In the genomic region with DNA sequence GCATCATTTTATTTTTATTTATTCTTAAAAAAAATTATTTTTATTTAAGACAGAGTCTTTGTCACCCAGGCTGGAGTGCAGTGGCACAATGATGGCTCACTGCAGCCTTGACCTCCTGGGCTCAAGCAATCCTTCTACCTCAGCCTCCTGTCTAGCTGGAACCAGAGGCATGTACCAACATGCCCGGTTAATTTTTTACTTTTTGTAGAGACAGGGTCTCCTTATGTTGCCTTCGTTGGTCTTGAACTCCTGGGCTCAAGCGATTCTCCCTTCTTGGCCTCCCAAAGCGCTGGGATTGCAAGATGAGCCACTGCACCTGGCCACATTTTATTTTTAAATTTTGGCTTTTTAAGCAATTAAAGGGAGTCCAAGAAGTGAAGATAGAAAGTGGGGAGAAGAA, we compare ENCODE assay signal across 1 cellular context.
TF ChIP-seq lines count a peak whose summit lies in the region.

No MANE protein-coding gene starts in this region.

TF ChIP-seq in HepG2, 621 proteins besides CTCF, POLR2A, EP300 and RAD21 (continues in another document):
- TF ChIP-seq AHR (CRISPR knock-in tag; IDR thresholded peaks at IDR 0.05), result no peak
- TF ChIP-seq PCBP2 (optimal IDR thresholded peaks at IDR 0.05; ENCODE audit: low read depth, low read length, poor library complexity, severe bottlenecking), result no peak
- TF ChIP-seq FOXA3 (CRISPR knock-in tag; IDR thresholded peaks at IDR 0.05), result no peak
- TF ChIP-seq MAFK (conservative IDR thresholded peaks at IDR 0.05 in 1 of 2, IDR thresholded peaks at IDR 0.05 in 1 of 2; ENCODE audit: low read length in 2 of 2), result no peak
- TF ChIP-seq RFX3 (CRISPR knock-in tag; IDR thresholded peaks at IDR 0.05), result no peak
- TF ChIP-seq TAF15 (IDR thresholded peaks at IDR 0.05; ENCODE audit: low read depth, low read length, poor library complexity, severe bottlenecking), result no peak
- TF ChIP-seq, protein P1, sequence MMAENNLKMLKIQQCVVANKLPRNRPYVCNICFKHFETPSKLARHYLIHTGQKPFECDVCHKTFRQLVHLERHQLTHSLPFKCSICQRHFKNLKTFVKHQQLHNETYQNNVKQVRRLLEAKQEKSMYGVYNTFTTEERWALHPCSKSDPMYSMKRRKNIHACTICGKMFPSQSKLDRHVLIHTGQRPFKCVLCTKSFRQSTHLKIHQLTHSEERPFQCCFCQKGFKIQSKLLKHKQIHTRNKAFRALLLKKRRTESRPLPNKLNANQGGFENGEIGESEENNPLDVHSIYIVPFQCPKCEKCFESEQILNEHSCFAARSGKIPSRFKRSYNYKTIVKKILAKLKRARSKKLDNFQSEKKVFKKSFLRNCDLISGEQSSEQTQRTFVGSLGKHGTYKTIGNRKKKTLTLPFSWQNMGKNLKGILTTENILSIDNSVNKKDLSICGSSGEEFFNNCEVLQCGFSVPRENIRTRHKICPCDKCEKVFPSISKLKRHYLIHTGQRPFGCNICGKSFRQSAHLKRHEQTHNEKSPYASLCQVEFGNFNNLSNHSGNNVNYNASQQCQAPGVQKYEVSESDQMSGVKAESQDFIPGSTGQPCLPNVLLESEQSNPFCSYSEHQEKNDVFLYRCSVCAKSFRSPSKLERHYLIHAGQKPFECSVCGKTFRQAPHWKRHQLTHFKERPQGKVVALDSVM (CRISPR knock-in tag; IDR thresholded peaks at IDR 0.05), result peak; percentile 98
- TF ChIP-seq ZNF543 (CRISPR knock-in tag; IDR thresholded peaks at IDR 0.05), result no peak
- TF ChIP-seq ZSCAN30 (CRISPR knock-in tag; IDR thresholded peaks at IDR 0.05), result no peak
- TF ChIP-seq HNF1A (IDR thresholded peaks at IDR 0.05; ENCODE audit: low read depth), result peak; percentile 57
- peak; percentile 84 for TF ChIP-seq HNF1A (CRISPR knock-in tag; IDR thresholded peaks at IDR 0.05; ENCODE audit: borderline replicate concordance)
- no peak for TF ChIP-seq ZNF280D (CRISPR knock-in tag; IDR thresholded peaks at IDR 0.05)
- no peak for TF ChIP-seq ATF7 (IDR thresholded peaks at IDR 0.05)
- no peak for TF ChIP-seq ATF7 (CRISPR knock-in tag; IDR thresholded peaks at IDR 0.05)
- TF ChIP-seq GLMP (CRISPR knock-in tag; IDR thresholded peaks at IDR 0.05; ENCODE audit: borderline replicate concordance), result no peak
- TF ChIP-seq, protein P2, sequence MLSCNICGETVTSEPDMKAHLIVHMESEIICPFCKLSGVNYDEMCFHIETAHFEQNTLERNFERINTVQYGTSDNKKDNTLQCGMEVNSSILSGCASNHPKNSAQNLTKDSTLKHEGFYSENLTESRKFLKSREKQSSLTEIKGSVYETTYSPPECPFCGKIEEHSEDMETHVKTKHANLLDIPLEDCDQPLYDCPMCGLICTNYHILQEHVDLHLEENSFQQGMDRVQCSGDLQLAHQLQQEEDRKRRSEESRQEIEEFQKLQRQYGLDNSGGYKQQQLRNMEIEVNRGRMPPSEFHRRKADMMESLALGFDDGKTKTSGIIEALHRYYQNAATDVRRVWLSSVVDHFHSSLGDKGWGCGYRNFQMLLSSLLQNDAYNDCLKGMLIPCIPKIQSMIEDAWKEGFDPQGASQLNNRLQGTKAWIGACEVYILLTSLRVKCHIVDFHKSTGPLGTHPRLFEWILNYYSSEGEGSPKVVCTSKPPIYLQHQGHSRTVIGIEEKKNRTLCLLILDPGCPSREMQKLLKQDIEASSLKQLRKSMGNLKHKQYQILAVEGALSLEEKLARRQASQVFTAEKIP (CRISPR knock-in tag; IDR thresholded peaks at IDR 0.05; ENCODE audit: borderline replicate concordance), result no peak
- no peak for TF ChIP-seq ARID4A (CRISPR knock-in tag; IDR thresholded peaks at IDR 0.05; ENCODE audit: borderline replicate concordance)
- TF ChIP-seq, protein P3, sequence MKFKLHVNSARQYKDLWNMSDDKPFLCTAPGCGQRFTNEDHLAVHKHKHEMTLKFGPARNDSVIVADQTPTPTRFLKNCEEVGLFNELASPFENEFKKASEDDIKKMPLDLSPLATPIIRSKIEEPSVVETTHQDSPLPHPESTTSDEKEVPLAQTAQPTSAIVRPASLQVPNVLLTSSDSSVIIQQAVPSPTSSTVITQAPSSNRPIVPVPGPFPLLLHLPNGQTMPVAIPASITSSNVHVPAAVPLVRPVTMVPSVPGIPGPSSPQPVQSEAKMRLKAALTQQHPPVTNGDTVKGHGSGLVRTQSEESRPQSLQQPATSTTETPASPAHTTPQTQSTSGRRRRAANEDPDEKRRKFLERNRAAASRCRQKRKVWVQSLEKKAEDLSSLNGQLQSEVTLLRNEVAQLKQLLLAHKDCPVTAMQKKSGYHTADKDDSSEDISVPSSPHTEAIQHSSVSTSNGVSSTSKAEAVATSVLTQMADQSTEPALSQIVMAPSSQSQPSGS (CRISPR knock-in tag; IDR thresholded peaks at IDR 0.05), result 0 out of 2 replicates have a peak, but pooled peaks have one; percentile 21
- TF ChIP-seq ZNF776 (CRISPR knock-in tag; IDR thresholded peaks at IDR 0.05), result no peak
- peak; percentile 43; the same call in 1 of the 2 replicates for TF ChIP-seq ZNF331 (CRISPR knock-in tag; IDR thresholded peaks at IDR 0.05)
- 0 out of 2 replicates have a peak, but pooled peaks have one; percentile 31 for TF ChIP-seq YEATS4 (CRISPR knock-in tag; IDR thresholded peaks at IDR 0.05; ENCODE audit: borderline replicate concordance)
- TF ChIP-seq THAP11 (CRISPR knock-in tag; IDR thresholded peaks at IDR 0.05), result peak; percentile 32; the same call in 1 of the 2 replicates
- TF ChIP-seq, protein P4, sequence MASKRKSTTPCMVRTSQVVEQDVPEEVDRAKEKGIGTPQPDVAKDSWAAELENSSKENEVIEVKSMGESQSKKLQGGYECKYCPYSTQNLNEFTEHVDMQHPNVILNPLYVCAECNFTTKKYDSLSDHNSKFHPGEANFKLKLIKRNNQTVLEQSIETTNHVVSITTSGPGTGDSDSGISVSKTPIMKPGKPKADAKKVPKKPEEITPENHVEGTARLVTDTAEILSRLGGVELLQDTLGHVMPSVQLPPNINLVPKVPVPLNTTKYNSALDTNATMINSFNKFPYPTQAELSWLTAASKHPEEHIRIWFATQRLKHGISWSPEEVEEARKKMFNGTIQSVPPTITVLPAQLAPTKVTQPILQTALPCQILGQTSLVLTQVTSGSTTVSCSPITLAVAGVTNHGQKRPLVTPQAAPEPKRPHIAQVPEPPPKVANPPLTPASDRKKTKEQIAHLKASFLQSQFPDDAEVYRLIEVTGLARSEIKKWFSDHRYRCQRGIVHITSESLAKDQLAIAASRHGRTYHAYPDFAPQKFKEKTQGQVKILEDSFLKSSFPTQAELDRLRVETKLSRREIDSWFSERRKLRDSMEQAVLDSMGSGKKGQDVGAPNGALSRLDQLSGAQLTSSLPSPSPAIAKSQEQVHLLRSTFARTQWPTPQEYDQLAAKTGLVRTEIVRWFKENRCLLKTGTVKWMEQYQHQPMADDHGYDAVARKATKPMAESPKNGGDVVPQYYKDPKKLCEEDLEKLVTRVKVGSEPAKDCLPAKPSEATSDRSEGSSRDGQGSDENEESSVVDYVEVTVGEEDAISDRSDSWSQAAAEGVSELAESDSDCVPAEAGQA (IDR thresholded peaks at IDR 0.05; ENCODE audit: low read depth), result no peak
- TF ChIP-seq, protein P4 (CRISPR knock-in tag; IDR thresholded peaks at IDR 0.05; ENCODE audit: borderline replicate concordance), result 0 out of 2 replicates have a peak, but pooled peaks have one; percentile 52
- TF ChIP-seq ZNF790 (CRISPR knock-in tag; IDR thresholded peaks at IDR 0.05; ENCODE audit: borderline replicate concordance), result no peak
- TF ChIP-seq DPF2 (CRISPR knock-in tag; IDR thresholded peaks at IDR 0.05; ENCODE audit: borderline replicate concordance, low read depth), result no peak
- no peak for TF ChIP-seq REL (CRISPR knock-in tag; conservative IDR thresholded peaks at IDR 0.05)
- TF ChIP-seq SALL2 (CRISPR knock-in tag; IDR thresholded peaks at IDR 0.05), result no peak
